23 cellular contexts compared by ENCODE assay signal in genomic region chr5:129902806-129903205, GRCh38. TPM values are rescaled to one million over a fixed set of nuclear protein-coding genes. Genes with fewer than 3 reads are reported as not detected.
DNase-seq lines count a peak whose midpoint lies in the region; ATAC-seq, FAIRE-seq and TF ChIP-seq lines count a peak whose summit lies in the region.
"Had no signal": no experiment of that assay in that cellular context is flagged by ENCODE, and none has a peak within 500 bp of the region (broad histone marks: within the 10 kb centered on the region; RNA-seq: fewer than 3 reads in every experiment).

No MANE protein-coding gene starts in this region.

- peak overlapping the region; percentile 17 for H3K4me3 Mint-ChIP-seq in activated naive CD8-positive, alpha-beta T cell
- no peak overlapping the region for H3K4me3 Mint-ChIP-seq in activated naive CD8-positive, alpha-beta T cell treated with anti-CD3 and anti-CD28 coated beads, Interleukin-2, amount 50 U/mL, for 24 hours
- H3K4me3 Mint-ChIP-seq in nephron = peak overlapping the region; percentile 87 to 92 (median 88)

- H3K9me3 Mint-ChIP-seq in activated naive CD8-positive, alpha-beta T cell (ENCODE audit: low read depth) = no peaks in the 10 kb centered on the region
- no peaks in the 10 kb centered on the region for H3K9me3 Mint-ChIP-seq in activated naive CD8-positive, alpha-beta T cell treated with anti-CD3 and anti-CD28 coated beads, Interleukin-2, amount 50 U/mL, for 24 hours
- no peaks in the 10 kb centered on the region for H3K9me3 Mint-ChIP-seq in nephron
- H3K9me3 Mint-ChIP-seq: HFFc6 had no signal

- no peak for FAIRE-seq in GM12891 (lab: Jason Lieb, UNC)
- FAIRE-seq: A549, D721Med, RCC 7860 had no signal

- no peak for TF ChIP-seq POLR2A in GM12891 (IDR thresholded peaks at IDR 0.05; ENCODE audit: low read depth, low read length)

- H3K27me3 Mint-ChIP-seq in activated naive CD8-positive, alpha-beta T cell = peaks cover 31% of the 10 kb centered on the region
- H3K27me3 Mint-ChIP-seq in activated naive CD8-positive, alpha-beta T cell treated with anti-CD3 and anti-CD28 coated beads, Interleukin-2, amount 50 U/mL, for 24 hours = peaks cover 41% of the 10 kb centered on the region
- peaks cover 23% of the 10 kb centered on the region for H3K27me3 Mint-ChIP-seq in nephron (ENCODE audit: low read depth)

- ATAC-seq in activated naive CD8-positive, alpha-beta T cell treated with anti-CD3 and anti-CD28 coated beads, Interleukin-2, amount 50 U/mL, for 24 hours = no peak
- ATAC-seq in GM19397 (IDR thresholded peaks at IDR 0.05; ENCODE audit: unreplicated experiment) = no peak
- ATAC-seq: A549 had no signal

- no peak for TF ChIP-seq CTCF in nephron (IDR thresholded peaks at IDR 0.05; ENCODE audit: unreplicated experiment in 3 of 3)

- no peak overlapping the region for H3K27ac Mint-ChIP-seq in activated naive CD8-positive, alpha-beta T cell
- H3K27ac Mint-ChIP-seq in activated naive CD8-positive, alpha-beta T cell treated with anti-CD3 and anti-CD28 coated beads, Interleukin-2, amount 50 U/mL, for 24 hours = no peak overlapping the region
- no peak overlapping the region for H3K27ac Mint-ChIP-seq in nephron
- H3K27ac Mint-ChIP-seq: HFFc6 had no signal

- H3K36me3 Mint-ChIP-seq in activated naive CD8-positive, alpha-beta T cell = no peaks in the 10 kb centered on the region
- no peaks in the 10 kb centered on the region for H3K36me3 Mint-ChIP-seq in activated naive CD8-positive, alpha-beta T cell treated with anti-CD3 and anti-CD28 coated beads, Interleukin-2, amount 50 U/mL, for 24 hours (ENCODE audit: low read depth)
- no peaks in the 10 kb centered on the region for H3K36me3 Mint-ChIP-seq in nephron (ENCODE audit: low read depth)

- peaks cover 17% of the 10 kb centered on the region for H3K4me1 Mint-ChIP-seq in activated naive CD8-positive, alpha-beta T cell (ENCODE audit: low read depth)
- peaks cover 14% of the 10 kb centered on the region for H3K4me1 Mint-ChIP-seq in activated naive CD8-positive, alpha-beta T cell treated with anti-CD3 and anti-CD28 coated beads, Interleukin-2, amount 50 U/mL, for 24 hours
- peaks cover 14% of the 10 kb centered on the region for H3K4me1 Mint-ChIP-seq in nephron

- no peak for DNase-seq in activated naive CD8-positive, alpha-beta T cell treated with anti-CD3 and anti-CD28 coated beads, Interleukin-2, amount 50 U/mL, for 24 hours
- DNase-seq in NCI-H69 (lab: John Stamatoyannopoulos, UW) (peak; percentile 4), retina (peak; percentile 8), GM12891 (ENCODE audit: insufficient read length, low spot score) (no peak), SKM-1 treated with dmso at 0.1 percent for 144 hours (lab: John Stamatoyannopoulos, UW; ENCODE audit: unreplicated experiment) (no peak)
- DNase-seq: BE2C, DMS79, H7, HFFc6, KG1, NCI-H1092, NCI-H1436, NCI-H187 treated with DMSO at 0.1 percent for 48 hours, NCI-H2171, NCI-H345, NCI-H524, OCI-M1 had no signal

TF ChIP-seq in GM12891, 5 proteins besides CTCF, POLR2A, EP300 and RAD21:
- TF ChIP-seq TAF1 (IDR thresholded peaks at IDR 0.05; ENCODE audit: low read depth, low read length) (no peak), PAX5 (IDR thresholded peaks at IDR 0.05; ENCODE audit: insufficient read depth, low read length, severe bottlenecking) (no peak), POLR2AphosphoS5 (IDR thresholded peaks at IDR 0.05; ENCODE audit: low read depth, low read length) (no peak), POU2F2 (IDR thresholded peaks at IDR 0.05; ENCODE audit: low read depth, low read length) (no peak), SPI1 (IDR thresholded peaks at IDR 0.05; ENCODE audit: low read depth, low read length) (no peak)
TF ChIP-seq in GM12891: peak in this region for 0.

RNA-seq across cellular contexts. Expression of gene CHSY3, which starts 1.5 kb away (rescaled TPM):
- not detected for polyA plus RNA-seq in GM12891 (2012; ENCODE audit: low read depth, missing spikeins)

Comparison
In these comparisons a context has a peak if more than half of its experiments do, and no peak if none do; other contexts are left out.
1. DNase-seq: peak in NCI-H69 (single experiment) and retina (single experiment); none in activated naive CD8-positive, alpha-beta T cell treated with anti-CD3 and anti-CD28 coated beads, Interleukin-2, amount 50 U/mL, for 24 hours (single experiment), GM12891 (single experiment) and SKM-1 treated with dmso at 0.1 percent for 144 hours (single experiment).